Comparison of ENCODE assay signal across 24 cellular contexts in genomic region chr2:99961567-99961913, GRCh38.
"Had no signal": no experiment of that assay in that cellular context is flagged by ENCODE, and none has a peak within 500 bp of the region (broad histone marks: within the 10 kb centered on the region; RNA-seq: fewer than 3 reads in every experiment).

No MANE protein-coding gene starts in this region.

- H3K27me3 Mint-ChIP-seq: activated naive CD8-positive, alpha-beta T cell treated with anti-CD3 and anti-CD28 coated beads for 36 hours; T-helper 17 cell had no signal

- H3K27ac Mint-ChIP-seq: activated naive CD8-positive, alpha-beta T cell treated with anti-CD3 and anti-CD28 coated beads for 36 hours; mesothelial cell of epicardium; natural killer cell; stimulated activated effector memory CD8-positive, alpha-beta T cell treated with anti-CD3 and anti-CD28 coated beads, Interleukin-12 subunit alpha, Interleukin-12 subunit beta, amount 100 ng/mL, for 72 hours; T-helper 17 cell had no signal

- DNase-seq: activated CD4-positive, alpha-beta T cell treated with anti-CD3 and anti-CD28 coated beads for 4 hours; activated CD4-positive, alpha-beta T cell treated with anti-CD3 and anti-CD28 coated beads, Interleukin-2, amount 50 U/mL, for 48 hours; activated CD4-positive, CD25-positive, alpha-beta regulatory T cell; activated CD8-positive, alpha-beta memory T cell treated with anti-CD3 and anti-CD28 coated beads, Interleukin-2, amount 50 U/mL, for 48 hours; activated naive CD4-positive, alpha-beta T cell treated with Interleukin-2 at 50 U/mL for 16 hours; activated naive CD8-positive, alpha-beta T cell treated with anti-CD3 and anti-CD28 coated beads for 36 hours; activated T-cell treated with anti-CD3 and anti-CD28 coated beads, Interleukin-2, amount 50 U/mL, for 48 hours; colonic mucosa; dorsolateral prefrontal cortex; heart right ventricle; left colon; natural killer cell; small intestine; stimulated activated CD4-positive, alpha-beta T cell treated with anti-CD3 and anti-CD28 coated beads, Interleukin-2, amount 100 ng/mL, for 24 hours; SW 1271; T-helper 17 cell; upper lobe of left lung had no signal

- H3K4me3 ChIP-seq: colonic mucosa, dorsolateral prefrontal cortex, gastroesophageal sphincter, heart right ventricle, lung, thoracic aorta, upper lobe of left lung had no signal

- H3K9me3 ChIP-seq: colonic mucosa, gastroesophageal sphincter, thoracic aorta, upper lobe of left lung had no signal

- H3K36me3 ChIP-seq: colonic mucosa, heart right ventricle, thoracic aorta, upper lobe of left lung had no signal

- H3K4me1 Mint-ChIP-seq: activated naive CD8-positive, alpha-beta T cell treated with anti-CD3 and anti-CD28 coated beads for 36 hours; natural killer cell had no signal

- ATAC-seq: gastroesophageal sphincter; left colon; natural killer cell; sciatic nerve; stimulated activated effector memory CD8-positive, alpha-beta T cell treated with anti-CD3 and anti-CD28 coated beads, Interleukin-12 subunit alpha, Interleukin-12 subunit beta, amount 100 ng/mL, for 72 hours; T-helper 17 cell had no signal

- H3K36me3 Mint-ChIP-seq: activated naive CD8-positive, alpha-beta T cell treated with anti-CD3 and anti-CD28 coated beads for 36 hours; mesothelial cell of epicardium; natural killer cell; stimulated activated effector memory CD8-positive, alpha-beta T cell treated with anti-CD3 and anti-CD28 coated beads, Interleukin-12 subunit alpha, Interleukin-12 subunit beta, amount 100 ng/mL, for 72 hours had no signal

- H3K4me3 Mint-ChIP-seq: activated naive CD8-positive, alpha-beta T cell treated with anti-CD3 and anti-CD28 coated beads for 36 hours; mesothelial cell of epicardium; natural killer cell; stimulated activated effector memory CD8-positive, alpha-beta T cell treated with anti-CD3 and anti-CD28 coated beads, Interleukin-12 subunit alpha, Interleukin-12 subunit beta, amount 100 ng/mL, for 72 hours; T-helper 17 cell had no signal

- H3K27ac ChIP-seq: colonic mucosa, gastroesophageal sphincter, parathyroid adenoma, thoracic aorta, upper lobe of left lung had no signal

- H3K9me3 Mint-ChIP-seq: activated naive CD8-positive, alpha-beta T cell treated with anti-CD3 and anti-CD28 coated beads for 36 hours; natural killer cell; stimulated activated effector memory CD8-positive, alpha-beta T cell treated with anti-CD3 and anti-CD28 coated beads, Interleukin-12 subunit alpha, Interleukin-12 subunit beta, amount 100 ng/mL, for 72 hours had no signal

- H3K4me1 ChIP-seq: colonic mucosa, upper lobe of left lung had no signal

- H3K27me3 ChIP-seq: colonic mucosa, dorsolateral prefrontal cortex, gastroesophageal sphincter, heart right ventricle, upper lobe of left lung had no signal
